24 cellular contexts compared by ENCODE assay signal in the genomic region with DNA sequence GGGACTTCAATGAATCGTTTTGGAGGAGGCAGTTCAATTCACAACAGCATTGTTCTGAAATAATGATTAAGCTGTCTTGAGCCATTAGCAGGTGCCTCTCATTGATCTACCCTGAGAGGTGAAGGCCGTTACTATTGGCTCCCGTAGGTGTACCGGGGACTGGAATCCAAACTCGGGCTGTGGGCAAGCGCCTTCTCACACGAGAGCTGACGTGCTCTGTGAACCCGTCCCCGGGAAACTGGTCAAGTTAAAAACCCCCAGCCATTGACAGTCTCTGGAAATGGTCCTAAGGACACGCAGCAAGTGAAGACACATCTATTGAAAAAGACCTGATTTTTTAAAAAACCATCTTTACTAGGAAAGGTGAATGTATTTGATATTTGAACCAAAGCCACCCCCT.
"Had no signal": no experiment of that assay in that cellular context is flagged by ENCODE, and none has a peak within 500 bp of the region (broad histone marks: within the 10 kb centered on the region; RNA-seq: fewer than 3 reads in every experiment).

No MANE protein-coding gene starts in this region.

- H3K27ac Mint-ChIP-seq: activated B cell treated with CpG ODN at 0.5 μM for 24 hours; activated CD4-positive, alpha-beta memory T cell treated with anti-CD3 and anti-CD28 coated beads, Interleukin-2, amount 10 ng/mL, durations not matched to agents 7 days and 5 days; activated CD4-positive, alpha-beta T cell treated with anti-CD3 and anti-CD28 coated beads for 36 hours; activated naive CD8-positive, alpha-beta T cell treated with anti-CD3 and anti-CD28 coated beads for 36 hours had no signal

- H3K36me3 ChIP-seq: Peyer's patch had no signal

- H3K27ac ChIP-seq: Peyer's patch, RWPE1 had no signal

- H3K27me3 ChIP-seq: Peyer's patch had no signal

- H3K4me3 Mint-ChIP-seq: activated B cell treated with CpG ODN at 0.5 μM for 24 hours; activated CD4-positive, alpha-beta memory T cell treated with anti-CD3 and anti-CD28 coated beads, Interleukin-2, amount 10 ng/mL, durations not matched to agents 7 days and 5 days; activated CD4-positive, alpha-beta T cell treated with anti-CD3 and anti-CD28 coated beads for 36 hours; activated naive CD8-positive, alpha-beta T cell treated with anti-CD3 and anti-CD28 coated beads for 36 hours; activated T-cell treated with anti-CD3 and anti-CD28 coated beads, Interleukin-2, amount 50 U/mL, for 4 hours had no signal

- H3K36me3 Mint-ChIP-seq: activated naive CD8-positive, alpha-beta T cell treated with anti-CD3 and anti-CD28 coated beads for 36 hours had no signal

- H3K9me3 ChIP-seq: Peyer's patch had no signal

- H3K9me3 Mint-ChIP-seq: activated B cell treated with CpG ODN at 0.5 μM for 24 hours; activated CD4-positive, alpha-beta memory T cell treated with anti-CD3 and anti-CD28 coated beads, Interleukin-2, amount 10 ng/mL, durations not matched to agents 7 days and 5 days; activated naive CD8-positive, alpha-beta T cell treated with anti-CD3 and anti-CD28 coated beads for 36 hours; activated T-cell treated with anti-CD3 and anti-CD28 coated beads, Interleukin-2, amount 50 U/mL, for 4 hours had no signal

- H3K4me1 ChIP-seq: Peyer's patch had no signal

- DNase-seq: activated CD4-positive, alpha-beta memory T cell treated with anti-CD3 and anti-CD28 coated beads, Interleukin-2, amount 10 ng/mL, durations not matched to agents 7 days and 5 days; activated CD4-positive, alpha-beta T cell treated with anti-CD3 and anti-CD28 coated beads for 36 hours; activated CD4-positive, alpha-beta T cell treated with anti-CD3 and anti-CD28 coated beads, Interleukin-2, amount 50 U/mL, for 1 hour; activated effector memory CD4-positive, alpha-beta T cell treated with anti-CD3 and anti-CD28 coated beads, Interleukin-2, amount 50 U/mL, for 16 hours; activated naive CD4-positive, alpha-beta T cell treated with Interleukin-2 at 50 U/mL for 16 hours; activated naive CD8-positive, alpha-beta T cell treated with anti-CD3 and anti-CD28 coated beads for 36 hours; activated T-cell treated with anti-CD3 and anti-CD28 coated beads, Interleukin-2, amount 50 U/mL, for 4 hours; caudate nucleus; Karpas-422; MM.1S; NCI-H1105; NCI-H1436; NCI-H1694 treated with DMSO at 0.1 percent for 48 hours; NCI-H2029 treated with DMSO at 0.1 percent for 48 hours; NCI-H510A treated with DMSO at 0.1 percent for 48 hours; NCI-H69; NK-92 treated with Interleukin-12 subunit alpha and Interleukin-12 subunit beta, amount 100 ng/mL, for 24 hours; OCI-M1; SHP77 treated with DMSO at 0.1 percent for 48 hours; T-helper 2 cell; T1000 had no signal

- H3K4me3 ChIP-seq: Peyer's patch had no signal

- H3K27me3 Mint-ChIP-seq: activated B cell treated with CpG ODN at 0.5 μM for 24 hours had no signal
